Comparison of ENCODE assay signal across 6 cellular contexts in genomic region chr9:78906356-78906755, GRCh38.
"Had no signal": no experiment of that assay in that cellular context is flagged by ENCODE, and none has a peak within 500 bp of the region (broad histone marks: within the 10 kb centered on the region; RNA-seq: fewer than 3 reads in every experiment).

No MANE protein-coding gene starts in this region.

- H3K27ac ChIP-seq: GM23248 had no signal

- H3K4me3 ChIP-seq: GM23248 had no signal

- H2AFZ ChIP-seq: GM23248 had no signal

- H3K27ac Mint-ChIP-seq: H9, IgD-negative memory B cell had no signal

- DNase-seq: GM23248, GOT3, H9, HCEC 1CT, KBM-7 had no signal

- H3K4me1 Mint-ChIP-seq: H9, IgD-negative memory B cell had no signal

- H3K9ac ChIP-seq: GM23248 had no signal

- H3K4me3 Mint-ChIP-seq: H9, IgD-negative memory B cell had no signal
